In genomic region chr21:35222541-35222941, GRCh38 we compare ENCODE assay signal across 9 cellular contexts.
DNase-seq lines count a peak whose midpoint lies in the region; FAIRE-seq and TF ChIP-seq lines count a peak whose summit lies in the region.
"Had no signal": no experiment of that assay in that cellular context is flagged by ENCODE, and none has a peak within 500 bp of the region (broad histone marks: within the 10 kb centered on the region; RNA-seq: fewer than 3 reads in every experiment).

No MANE protein-coding gene starts in this region.

- H2AK5ac ChIP-seq in mesendoderm (ENCODE audit: low read length): no peak overlapping the region

- H3K27me3 ChIP-seq in GM23248 (replicated peaks; ENCODE audit: insufficient read depth): no peaks in the 10 kb centered on the region
- no peaks in the 10 kb centered on the region for H3K27me3 ChIP-seq in mesendoderm (ENCODE audit: insufficient read depth, low read length, poor library complexity)
- no peaks in the 10 kb centered on the region for H3K27me3 ChIP-seq in transverse colon

- H4K8ac ChIP-seq in mesendoderm (ENCODE audit: low read depth, low read length): no peak overlapping the region

- H3F3A ChIP-seq in GM23248 (ENCODE audit: insufficient read depth): peaks cover 38% of the 10 kb centered on the region

- H3K79me2 ChIP-seq in GM23248 (ENCODE audit: insufficient read depth): no peaks in the 10 kb centered on the region
- no peaks in the 10 kb centered on the region for H3K79me2 ChIP-seq in OCI-LY7 (ENCODE audit: insufficient read depth, low read depth, low read length)
- no peaks in the 10 kb centered on the region for H3K79me2 ChIP-seq in mesendoderm (ENCODE audit: control insufficient read depth, insufficient read depth, low read length)

- H3K9ac ChIP-seq in GM23248: no peak overlapping the region
- H3K9ac ChIP-seq in mesendoderm (ENCODE audit: low read length): no peak overlapping the region

- no peak for TF ChIP-seq EP300 in transverse colon (IDR thresholded peaks at IDR 0.05; ENCODE audit: low read depth)

- H3K56ac ChIP-seq in mesendoderm (ENCODE audit: low read length): no peak overlapping the region

- H3K79me1 ChIP-seq in mesendoderm (ENCODE audit: low read length): no peaks in the 10 kb centered on the region

- FAIRE-seq in GM12891 (lab: Jason Lieb, UNC): no peak

- 90 to 96% methylated on average over 3 of the region's 3 CpGs for WGBS in GM23248 (ENCODE audit: low coverage in 1 of 2, low lambda C conversion rate in 2 of 2, missing lambda C conversion rate in 2 of 2), 2 experiments
- no CpG with 5 or more reads among the region's 3 CpGs for WGBS in mesendoderm (ENCODE audit: extremely low coverage, insufficient coverage, low lambda C conversion rate)
- 38 to 63% methylated on average over 1 to 3 of the region's 3 CpGs for WGBS in transverse colon (ENCODE audit: low coverage in 1 of 2), 2 donors

- no peak overlapping the region for H3K4ac ChIP-seq in mesendoderm (ENCODE audit: low read depth, low read length)

- H2BK15ac ChIP-seq in mesendoderm (replicated peaks; ENCODE audit: low read depth): no peak overlapping the region

- no peaks in the 10 kb centered on the region for H4K20me1 ChIP-seq in GM23248 (ENCODE audit: insufficient read depth)
- H4K20me1 ChIP-seq in OCI-LY7 (ENCODE audit: insufficient read depth, low read length): no peaks in the 10 kb centered on the region

- H4K5ac ChIP-seq in mesendoderm (ENCODE audit: low read length): no peak overlapping the region

- H2AFZ ChIP-seq in GM23248: no peak overlapping the region
- H2AFZ ChIP-seq in OCI-LY7 (ENCODE audit: low read length): peak overlapping the region; percentile 72

- no TSS peak for BruUV-seq in OCI-LY7 (replicated peaks; lab: Mats Ljungman, UMichigan)

- DNase-seq in GM12891 (ENCODE audit: insufficient read length, low spot score) (no peak), GM23248 (peak; percentile 30), OCI-LY7 (ENCODE audit: low spot score) (peak; percentile 36), mesendoderm (peak; percentile 12), transverse colon (no peak), NCI-H2196 treated with DMSO at 0.1 percent for 48 hours (lab: John Stamatoyannopoulos, UW; ENCODE audit: unreplicated experiment) (no peak), RKO (ENCODE audit: low spot score) (no peak), NCI-H748 (lab: John Stamatoyannopoulos, UW; ENCODE audit: unreplicated experiment) (no peak)
- DNase-seq: substantia nigra had no signal

- H3K9me3 ChIP-seq in GM23248 (ENCODE audit: low read depth) (no peaks in the 10 kb centered on the region), OCI-LY7 (ENCODE audit: low read length) (no peaks in the 10 kb centered on the region), transverse colon (no peaks in the 10 kb centered on the region)

- H3K27ac ChIP-seq in GM23248 (no peak overlapping the region), OCI-LY7 (ENCODE audit: low read depth, low read length, poor library complexity, severe bottlenecking) (peak overlapping the region; percentile 11), mesendoderm (ENCODE audit: low read depth, low read length) (no peak overlapping the region), transverse colon (peak overlapping the region in 1 of 4 donors; percentile 21)

- no peak overlapping the region for H2BK5ac ChIP-seq in mesendoderm (ENCODE audit: low read length)

- no peak overlapping the region for H2BK120ac ChIP-seq in mesendoderm (ENCODE audit: low read depth, low read length)

- in situ Hi-C loops in GM23248 (cut with MboI): loop anchor here (25.0 kb wide), 2 partner anchors 335 to 615 kb away; no protein-coding TSS in a partner anchor
- in situ Hi-C loops in transverse colon (cut with MboI; ENCODE audit: low pct_ligation_motif_present in 1 of 4, low pct_unique_long_range_greater_than_20kb in 1 of 4, low sequenced_read_pairs in 3 of 4): loop anchor here in 1 of 4 donors (25.0 kb wide), 1 partner anchor 335 kb away; no protein-coding TSS in a partner anchor

- no peaks in the 10 kb centered on the region for H3K36me3 ChIP-seq in GM23248 (ENCODE audit: low read depth)
- H3K36me3 ChIP-seq in OCI-LY7 (ENCODE audit: insufficient read depth, low read length): no peaks in the 10 kb centered on the region; the same call in 1 of the 2 replicates
- no peaks in the 10 kb centered on the region for H3K36me3 ChIP-seq in mesendoderm (ENCODE audit: control insufficient read depth, insufficient read depth, low read length)
- H3K36me3 ChIP-seq in transverse colon: no peaks in the 10 kb centered on the region

- no peak overlapping the region for H3K4me2 ChIP-seq in GM23248 (ENCODE audit: unreplicated experiment)
- H3K4me2 ChIP-seq in OCI-LY7 (ENCODE audit: low read length): peak overlapping the region; percentile 63
- no peak overlapping the region for H3K4me2 ChIP-seq in mesendoderm (ENCODE audit: low read length)

- intact Hi-C loops in OCI-LY7 (cut with micrococcal nuclease; ENCODE audit: unreplicated experiment): no loop called here
- intact Hi-C loops in transverse colon (cut with DNase I; ENCODE audit: low total_unique reads): no loop called here

- H3K18ac ChIP-seq in mesendoderm (ENCODE audit: low read length): no peak overlapping the region

- H3K4me3 ChIP-seq in GM23248 (no peak overlapping the region), OCI-LY7 (ENCODE audit: low read depth, low read length, poor library complexity, severe bottlenecking) (peak overlapping the region; percentile 5), mesendoderm (ENCODE audit: low read length) (no peak overlapping the region), transverse colon (no peak overlapping the region)

- POLR2A ChIA-PET in OCI-LY7 (lab: Charles Lee): interaction anchor here (0.7 to 1.4 kb wide), 6 partner anchors 8 to 175 kb away, joined by 3 to 10 read pairs (median 4); no protein-coding TSS in a partner anchor

- H3K4me1 ChIP-seq in GM23248 (ENCODE audit: insufficient read depth): peaks cover 50% of the 10 kb centered on the region
- peaks cover 46% of the 10 kb centered on the region for H3K4me1 ChIP-seq in OCI-LY7 (ENCODE audit: insufficient read depth, low read length, poor library complexity, severe bottlenecking)
- peaks cover under 1% of the 10 kb centered on the region for H3K4me1 ChIP-seq in mesendoderm (ENCODE audit: control insufficient read depth, low read depth, low read length)
- H3K4me1 ChIP-seq in transverse colon: no peaks in the 10 kb centered on the region

- H3K23ac ChIP-seq in mesendoderm (ENCODE audit: low read length): no peak overlapping the region

- no peaks in the 10 kb centered on the region for H3K9me2 ChIP-seq in GM23248 (ENCODE audit: insufficient read depth)
- no peaks in the 10 kb centered on the region for H3K9me2 ChIP-seq in OCI-LY7 (ENCODE audit: insufficient read depth, low read length)

- TF ChIP-seq POLR2A in GM12891 (IDR thresholded peaks at IDR 0.05; ENCODE audit: low read depth, low read length) (no peak), transverse colon (IDR thresholded peaks at IDR 0.05) (no peak)

- CTCF ChIA-PET in OCI-LY7 (lab: Charles Lee; ENCODE audit: unreplicated experiment): interaction anchor here (0.6 kb wide), 1 partner anchor 47 kb away, joined by 3 read pairs; no protein-coding TSS in a partner anchor

- TF ChIP-seq CTCF in OCI-LY7 (conservative IDR thresholded peaks at IDR 0.05; ENCODE audit: low read length) (no peak), transverse colon (IDR thresholded peaks at IDR 0.05) (no peak)

TF ChIP-seq in GM12891, 5 proteins besides CTCF, POLR2A, EP300 and RAD21:
- TF ChIP-seq SPI1 (IDR thresholded peaks at IDR 0.05; ENCODE audit: low read depth, low read length): peak; percentile 76
- no peak for TF ChIP-seq POLR2AphosphoS5 (IDR thresholded peaks at IDR 0.05; ENCODE audit: low read depth, low read length)

Comparison
In these comparisons a context has a peak if more than half of its experiments do, and no peak if none do; other contexts are left out.
1. DNase-seq: peak in GM23248 (single experiment), OCI-LY7 (single experiment) and mesendoderm (single experiment); none in GM12891 (single experiment), transverse colon (single experiment), NCI-H2196 treated with DMSO at 0.1 percent for 48 hours (single experiment), RKO (single experiment) and NCI-H748 (single experiment).